1 cellular context compared by ENCODE assay signal in genomic region chr7:87600130-87601124, GRCh38.
TF ChIP-seq lines count a peak whose summit lies in the region.

Gene ABCB1, minus strand, starts transcription at chr7:87600884. Its CDS starts 700 bp downstream, at chr7:87600184.

TF ChIP-seq in SK-N-SH, 30 proteins besides CTCF, POLR2A, EP300 and RAD21 (continued from another document):
- 0 out of 2 replicates have a peak, but pooled peaks have one; percentile 12 for TF ChIP-seq REST (IDR thresholded peaks at IDR 0.05; ENCODE audit: low read depth, low read length)
- TF ChIP-seq EZH2phosphoT487 (IDR thresholded peaks at IDR 0.05; ENCODE audit: borderline replicate concordance, low read depth), result no peak
- no peak for TF ChIP-seq USF1 (IDR thresholded peaks at IDR 0.05; ENCODE audit: borderline replicate concordance, low read depth)
- no peak for TF ChIP-seq SMC3 (IDR thresholded peaks at IDR 0.05; ENCODE audit: low read depth, low read length)
- TF ChIP-seq POLR2AphosphoS5 (IDR thresholded peaks at IDR 0.05; ENCODE audit: low read depth, low read length), result peak; percentile 60
- TF ChIP-seq MXI1 (IDR thresholded peaks at IDR 0.05; ENCODE audit: low read depth, low read length), result peak; percentile 85
- TF ChIP-seq YY1 (IDR thresholded peaks at IDR 0.05; ENCODE audit: low read depth), result no peak
- no peak for TF ChIP-seq JUND (IDR thresholded peaks at IDR 0.05)
- TF ChIP-seq FOXM1 (IDR thresholded peaks at IDR 0.05; ENCODE audit: low read depth), result no peak
